In the genomic region with DNA sequence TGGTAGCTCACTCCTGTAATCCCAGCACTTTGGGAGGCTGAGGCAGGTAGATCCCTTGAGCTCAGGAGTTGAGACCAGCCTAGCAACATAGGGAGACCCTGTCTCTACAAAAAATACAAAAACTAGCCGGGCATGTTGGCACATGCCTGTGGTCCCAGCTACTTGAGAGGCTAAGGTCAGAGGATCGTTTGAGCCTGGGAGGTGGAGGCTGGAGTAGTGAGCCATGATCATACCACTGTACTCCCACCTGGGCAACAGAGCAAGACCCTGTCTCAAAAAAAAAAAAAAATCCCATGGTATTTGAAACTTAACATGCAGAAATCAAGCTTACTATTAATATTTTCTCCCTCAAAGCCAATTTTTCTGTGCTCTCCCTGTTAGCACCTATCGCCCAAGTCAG, we compare ENCODE assay signal across 2 cellular contexts.
TF ChIP-seq lines count a peak whose summit lies in the region.

No MANE protein-coding gene starts in this region.

TF ChIP-seq in GM23338, 12 proteins besides CTCF, POLR2A, EP300 and RAD21 (continues in another document):
- no peak for TF ChIP-seq EZH2 (IDR thresholded peaks at IDR 0.05; ENCODE audit: low read depth, unreplicated experiment)
- TF ChIP-seq ZNF114 (CRISPR knock-in tag; IDR thresholded peaks at IDR 0.05) = no peak
- TF ChIP-seq JUNB (IDR thresholded peaks at IDR 0.05; ENCODE audit: unreplicated experiment) = no peak
- TF ChIP-seq, protein P1, sequence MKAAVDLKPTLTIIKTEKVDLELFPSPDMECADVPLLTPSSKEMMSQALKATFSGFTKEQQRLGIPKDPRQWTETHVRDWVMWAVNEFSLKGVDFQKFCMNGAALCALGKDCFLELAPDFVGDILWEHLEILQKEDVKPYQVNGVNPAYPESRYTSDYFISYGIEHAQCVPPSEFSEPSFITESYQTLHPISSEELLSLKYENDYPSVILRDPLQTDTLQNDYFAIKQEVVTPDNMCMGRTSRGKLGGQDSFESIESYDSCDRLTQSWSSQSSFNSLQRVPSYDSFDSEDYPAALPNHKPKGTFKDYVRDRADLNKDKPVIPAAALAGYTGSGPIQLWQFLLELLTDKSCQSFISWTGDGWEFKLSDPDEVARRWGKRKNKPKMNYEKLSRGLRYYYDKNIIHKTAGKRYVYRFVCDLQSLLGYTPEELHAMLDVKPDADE (IDR thresholded peaks at IDR 0.05) = no peak
- TF ChIP-seq ZNF331 (CRISPR knock-in tag; IDR thresholded peaks at IDR 0.05; ENCODE audit: low read depth) = no peak
- no peak for TF ChIP-seq STAT1 (IDR thresholded peaks at IDR 0.05; ENCODE audit: unreplicated experiment)
- no peak for TF ChIP-seq NANOG (IDR thresholded peaks at IDR 0.05; ENCODE audit: borderline replicate concordance)
- TF ChIP-seq, protein P2, sequence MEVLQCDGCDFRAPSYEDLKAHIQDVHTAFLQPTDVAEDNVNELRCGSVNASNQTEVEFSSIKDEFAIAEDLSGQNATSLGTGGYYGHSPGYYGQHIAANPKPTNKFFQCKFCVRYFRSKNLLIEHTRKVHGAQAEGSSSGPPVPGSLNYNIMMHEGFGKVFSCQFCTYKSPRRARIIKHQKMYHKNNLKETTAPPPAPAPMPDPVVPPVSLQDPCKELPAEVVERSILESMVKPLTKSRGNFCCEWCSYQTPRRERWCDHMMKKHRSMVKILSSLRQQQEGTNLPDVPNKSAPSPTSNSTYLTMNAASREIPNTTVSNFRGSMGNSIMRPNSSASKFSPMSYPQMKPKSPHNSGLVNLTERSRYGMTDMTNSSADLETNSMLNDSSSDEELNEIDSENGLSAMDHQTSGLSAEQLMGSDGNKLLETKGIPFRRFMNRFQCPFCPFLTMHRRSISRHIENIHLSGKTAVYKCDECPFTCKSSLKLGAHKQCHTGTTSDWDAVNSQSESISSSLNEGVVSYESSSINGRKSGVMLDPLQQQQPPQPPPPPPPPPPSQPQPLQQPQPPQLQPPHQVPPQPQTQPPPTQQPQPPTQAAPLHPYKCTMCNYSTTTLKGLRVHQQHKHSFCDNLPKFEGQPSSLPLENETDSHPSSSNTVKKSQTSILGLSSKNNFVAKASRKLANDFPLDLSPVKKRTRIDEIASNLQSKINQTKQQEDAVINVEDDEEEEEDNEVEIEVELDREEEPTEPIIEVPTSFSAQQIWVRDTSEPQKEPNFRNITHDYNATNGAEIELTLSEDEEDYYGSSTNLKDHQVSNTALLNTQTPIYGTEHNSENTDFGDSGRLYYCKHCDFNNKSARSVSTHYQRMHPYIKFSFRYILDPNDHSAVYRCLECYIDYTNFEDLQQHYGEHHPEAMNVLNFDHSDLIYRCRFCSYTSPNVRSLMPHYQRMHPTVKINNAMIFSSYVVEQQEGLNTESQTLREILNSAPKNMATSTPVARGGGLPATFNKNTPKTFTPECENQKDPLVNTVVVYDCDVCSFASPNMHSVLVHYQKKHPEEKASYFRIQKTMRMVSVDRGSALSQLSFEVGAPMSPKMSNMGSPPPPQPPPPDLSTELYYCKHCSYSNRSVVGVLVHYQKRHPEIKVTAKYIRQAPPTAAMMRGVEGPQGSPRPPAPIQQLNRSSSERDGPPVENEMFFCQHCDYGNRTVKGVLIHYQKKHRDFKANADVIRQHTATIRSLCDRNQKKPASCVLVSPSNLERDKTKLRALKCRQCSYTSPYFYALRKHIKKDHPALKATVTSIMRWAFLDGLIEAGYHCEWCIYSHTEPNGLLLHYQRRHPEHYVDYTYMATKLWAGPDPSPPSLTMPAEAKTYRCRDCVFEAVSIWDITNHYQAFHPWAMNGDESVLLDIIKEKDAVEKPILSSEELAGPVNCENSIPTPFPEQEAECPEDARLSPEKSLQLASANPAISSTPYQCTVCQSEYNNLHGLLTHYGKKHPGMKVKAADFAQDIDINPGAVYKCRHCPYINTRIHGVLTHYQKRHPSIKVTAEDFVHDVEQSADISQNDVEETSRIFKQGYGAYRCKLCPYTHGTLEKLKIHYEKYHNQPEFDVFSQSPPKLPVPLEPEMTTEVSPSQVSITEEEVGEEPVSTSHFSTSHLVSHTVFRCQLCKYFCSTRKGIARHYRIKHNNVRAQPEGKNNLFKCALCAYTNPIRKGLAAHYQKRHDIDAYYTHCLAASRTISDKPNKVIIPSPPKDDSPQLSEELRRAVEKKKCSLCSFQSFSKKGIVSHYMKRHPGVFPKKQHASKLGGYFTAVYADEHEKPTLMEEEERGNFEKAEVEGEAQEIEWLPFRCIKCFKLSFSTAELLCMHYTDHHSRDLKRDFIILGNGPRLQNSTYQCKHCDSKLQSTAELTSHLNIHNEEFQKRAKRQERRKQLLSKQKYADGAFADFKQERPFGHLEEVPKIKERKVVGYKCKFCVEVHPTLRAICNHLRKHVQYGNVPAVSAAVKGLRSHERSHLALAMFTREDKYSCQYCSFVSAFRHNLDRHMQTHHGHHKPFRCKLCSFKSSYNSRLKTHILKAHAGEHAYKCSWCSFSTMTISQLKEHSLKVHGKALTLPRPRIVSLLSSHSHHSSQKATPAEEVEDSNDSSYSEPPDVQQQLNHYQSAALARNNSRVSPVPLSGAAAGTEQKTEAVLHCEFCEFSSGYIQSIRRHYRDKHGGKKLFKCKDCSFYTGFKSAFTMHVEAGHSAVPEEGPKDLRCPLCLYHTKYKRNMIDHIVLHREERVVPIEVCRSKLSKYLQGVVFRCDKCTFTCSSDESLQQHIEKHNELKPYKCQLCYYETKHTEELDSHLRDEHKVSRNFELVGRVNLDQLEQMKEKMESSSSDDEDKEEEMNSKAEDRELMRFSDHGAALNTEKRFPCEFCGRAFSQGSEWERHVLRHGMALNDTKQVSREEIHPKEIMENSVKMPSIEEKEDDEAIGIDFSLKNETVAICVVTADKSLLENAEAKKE (CRISPR knock-in tag; IDR thresholded peaks at IDR 0.05) = no peak
- TF ChIP-seq, protein P3, sequence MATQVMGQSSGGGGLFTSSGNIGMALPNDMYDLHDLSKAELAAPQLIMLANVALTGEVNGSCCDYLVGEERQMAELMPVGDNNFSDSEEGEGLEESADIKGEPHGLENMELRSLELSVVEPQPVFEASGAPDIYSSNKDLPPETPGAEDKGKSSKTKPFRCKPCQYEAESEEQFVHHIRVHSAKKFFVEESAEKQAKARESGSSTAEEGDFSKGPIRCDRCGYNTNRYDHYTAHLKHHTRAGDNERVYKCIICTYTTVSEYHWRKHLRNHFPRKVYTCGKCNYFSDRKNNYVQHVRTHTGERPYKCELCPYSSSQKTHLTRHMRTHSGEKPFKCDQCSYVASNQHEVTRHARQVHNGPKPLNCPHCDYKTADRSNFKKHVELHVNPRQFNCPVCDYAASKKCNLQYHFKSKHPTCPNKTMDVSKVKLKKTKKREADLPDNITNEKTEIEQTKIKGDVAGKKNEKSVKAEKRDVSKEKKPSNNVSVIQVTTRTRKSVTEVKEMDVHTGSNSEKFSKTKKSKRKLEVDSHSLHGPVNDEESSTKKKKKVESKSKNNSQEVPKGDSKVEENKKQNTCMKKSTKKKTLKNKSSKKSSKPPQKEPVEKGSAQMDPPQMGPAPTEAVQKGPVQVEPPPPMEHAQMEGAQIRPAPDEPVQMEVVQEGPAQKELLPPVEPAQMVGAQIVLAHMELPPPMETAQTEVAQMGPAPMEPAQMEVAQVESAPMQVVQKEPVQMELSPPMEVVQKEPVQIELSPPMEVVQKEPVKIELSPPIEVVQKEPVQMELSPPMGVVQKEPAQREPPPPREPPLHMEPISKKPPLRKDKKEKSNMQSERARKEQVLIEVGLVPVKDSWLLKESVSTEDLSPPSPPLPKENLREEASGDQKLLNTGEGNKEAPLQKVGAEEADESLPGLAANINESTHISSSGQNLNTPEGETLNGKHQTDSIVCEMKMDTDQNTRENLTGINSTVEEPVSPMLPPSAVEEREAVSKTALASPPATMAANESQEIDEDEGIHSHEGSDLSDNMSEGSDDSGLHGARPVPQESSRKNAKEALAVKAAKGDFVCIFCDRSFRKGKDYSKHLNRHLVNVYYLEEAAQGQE (IDR thresholded peaks at IDR 0.05; ENCODE audit: unreplicated experiment) = no peak
- TF ChIP-seq POLR2AphosphoS5 (IDR thresholded peaks at IDR 0.05; ENCODE audit: low read depth) = no peak

TF ChIP-seq in H1, 55 proteins besides CTCF, POLR2A, EP300 and RAD21:
- TF ChIP-seq SP1 (IDR thresholded peaks at IDR 0.05; ENCODE audit: low read depth, low read length) = no peak
- TF ChIP-seq, protein P4, sequence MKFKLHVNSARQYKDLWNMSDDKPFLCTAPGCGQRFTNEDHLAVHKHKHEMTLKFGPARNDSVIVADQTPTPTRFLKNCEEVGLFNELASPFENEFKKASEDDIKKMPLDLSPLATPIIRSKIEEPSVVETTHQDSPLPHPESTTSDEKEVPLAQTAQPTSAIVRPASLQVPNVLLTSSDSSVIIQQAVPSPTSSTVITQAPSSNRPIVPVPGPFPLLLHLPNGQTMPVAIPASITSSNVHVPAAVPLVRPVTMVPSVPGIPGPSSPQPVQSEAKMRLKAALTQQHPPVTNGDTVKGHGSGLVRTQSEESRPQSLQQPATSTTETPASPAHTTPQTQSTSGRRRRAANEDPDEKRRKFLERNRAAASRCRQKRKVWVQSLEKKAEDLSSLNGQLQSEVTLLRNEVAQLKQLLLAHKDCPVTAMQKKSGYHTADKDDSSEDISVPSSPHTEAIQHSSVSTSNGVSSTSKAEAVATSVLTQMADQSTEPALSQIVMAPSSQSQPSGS (IDR thresholded peaks at IDR 0.05; ENCODE audit: low read length) = no peak
- TF ChIP-seq RXRA (IDR thresholded peaks at IDR 0.05; ENCODE audit: insufficient read depth, low read depth, low read length) = no peak
- TF ChIP-seq HDAC2 (IDR thresholded peaks at IDR 0.05; ENCODE audit: borderline replicate concordance in 1 of 2, low read depth in 2 of 2, low read length in 2 of 2) = no peak
- no peak for TF ChIP-seq ASH2L (IDR thresholded peaks at IDR 0.05; ENCODE audit: low read length)
- no peak for TF ChIP-seq GTF2F1 (IDR thresholded peaks at IDR 0.05; ENCODE audit: borderline replicate concordance, low read depth, low read length)
- TF ChIP-seq SP2 (IDR thresholded peaks at IDR 0.05; ENCODE audit: low read length) = no peak
- TF ChIP-seq, protein P5, sequence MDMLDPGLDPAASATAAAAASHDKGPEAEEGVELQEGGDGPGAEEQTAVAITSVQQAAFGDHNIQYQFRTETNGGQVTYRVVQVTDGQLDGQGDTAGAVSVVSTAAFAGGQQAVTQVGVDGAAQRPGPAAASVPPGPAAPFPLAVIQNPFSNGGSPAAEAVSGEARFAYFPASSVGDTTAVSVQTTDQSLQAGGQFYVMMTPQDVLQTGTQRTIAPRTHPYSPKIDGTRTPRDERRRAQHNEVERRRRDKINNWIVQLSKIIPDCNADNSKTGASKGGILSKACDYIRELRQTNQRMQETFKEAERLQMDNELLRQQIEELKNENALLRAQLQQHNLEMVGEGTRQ (IDR thresholded peaks at IDR 0.05; ENCODE audit: low read length) = no peak
- TF ChIP-seq CEBPB (IDR thresholded peaks at IDR 0.05; ENCODE audit: low read depth, low read length) = no peak
- TF ChIP-seq HDAC6 (IDR thresholded peaks at IDR 0.05; ENCODE audit: low read depth, low read length) = no peak
- TF ChIP-seq, protein P6, sequence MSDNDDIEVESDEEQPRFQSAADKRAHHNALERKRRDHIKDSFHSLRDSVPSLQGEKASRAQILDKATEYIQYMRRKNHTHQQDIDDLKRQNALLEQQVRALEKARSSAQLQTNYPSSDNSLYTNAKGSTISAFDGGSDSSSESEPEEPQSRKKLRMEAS (IDR thresholded peaks at IDR 0.05) = no peak
- no peak for TF ChIP-seq KDM4A (IDR thresholded peaks at IDR 0.05; ENCODE audit: low read depth, low read length, severe bottlenecking)
- no peak for TF ChIP-seq SAP30 (IDR thresholded peaks at IDR 0.05; ENCODE audit: insufficient read depth, insufficient replicate concordance, low read length)
- TF ChIP-seq EGR1 (IDR thresholded peaks at IDR 0.05; ENCODE audit: borderline replicate concordance, low read depth, low read length) = no peak
- TF ChIP-seq EZH2 (IDR thresholded peaks at IDR 0.05; ENCODE audit: low read depth, low read length, severe bottlenecking) = no peak
- TF ChIP-seq TAF7 (optimal IDR thresholded peaks at IDR 0.05; ENCODE audit: borderline replicate concordance, low read depth, low read length) = no peak
